Comparison of ENCODE assay signal across 1 cellular context in genomic region chr4:25065451-25065850, GRCh38.
TF ChIP-seq lines count a peak whose summit lies in the region.

No MANE protein-coding gene starts in this region.

TF ChIP-seq in GM23338, 12 proteins besides CTCF, POLR2A, EP300 and RAD21 (continued from another document):
- TF ChIP-seq, protein P1, sequence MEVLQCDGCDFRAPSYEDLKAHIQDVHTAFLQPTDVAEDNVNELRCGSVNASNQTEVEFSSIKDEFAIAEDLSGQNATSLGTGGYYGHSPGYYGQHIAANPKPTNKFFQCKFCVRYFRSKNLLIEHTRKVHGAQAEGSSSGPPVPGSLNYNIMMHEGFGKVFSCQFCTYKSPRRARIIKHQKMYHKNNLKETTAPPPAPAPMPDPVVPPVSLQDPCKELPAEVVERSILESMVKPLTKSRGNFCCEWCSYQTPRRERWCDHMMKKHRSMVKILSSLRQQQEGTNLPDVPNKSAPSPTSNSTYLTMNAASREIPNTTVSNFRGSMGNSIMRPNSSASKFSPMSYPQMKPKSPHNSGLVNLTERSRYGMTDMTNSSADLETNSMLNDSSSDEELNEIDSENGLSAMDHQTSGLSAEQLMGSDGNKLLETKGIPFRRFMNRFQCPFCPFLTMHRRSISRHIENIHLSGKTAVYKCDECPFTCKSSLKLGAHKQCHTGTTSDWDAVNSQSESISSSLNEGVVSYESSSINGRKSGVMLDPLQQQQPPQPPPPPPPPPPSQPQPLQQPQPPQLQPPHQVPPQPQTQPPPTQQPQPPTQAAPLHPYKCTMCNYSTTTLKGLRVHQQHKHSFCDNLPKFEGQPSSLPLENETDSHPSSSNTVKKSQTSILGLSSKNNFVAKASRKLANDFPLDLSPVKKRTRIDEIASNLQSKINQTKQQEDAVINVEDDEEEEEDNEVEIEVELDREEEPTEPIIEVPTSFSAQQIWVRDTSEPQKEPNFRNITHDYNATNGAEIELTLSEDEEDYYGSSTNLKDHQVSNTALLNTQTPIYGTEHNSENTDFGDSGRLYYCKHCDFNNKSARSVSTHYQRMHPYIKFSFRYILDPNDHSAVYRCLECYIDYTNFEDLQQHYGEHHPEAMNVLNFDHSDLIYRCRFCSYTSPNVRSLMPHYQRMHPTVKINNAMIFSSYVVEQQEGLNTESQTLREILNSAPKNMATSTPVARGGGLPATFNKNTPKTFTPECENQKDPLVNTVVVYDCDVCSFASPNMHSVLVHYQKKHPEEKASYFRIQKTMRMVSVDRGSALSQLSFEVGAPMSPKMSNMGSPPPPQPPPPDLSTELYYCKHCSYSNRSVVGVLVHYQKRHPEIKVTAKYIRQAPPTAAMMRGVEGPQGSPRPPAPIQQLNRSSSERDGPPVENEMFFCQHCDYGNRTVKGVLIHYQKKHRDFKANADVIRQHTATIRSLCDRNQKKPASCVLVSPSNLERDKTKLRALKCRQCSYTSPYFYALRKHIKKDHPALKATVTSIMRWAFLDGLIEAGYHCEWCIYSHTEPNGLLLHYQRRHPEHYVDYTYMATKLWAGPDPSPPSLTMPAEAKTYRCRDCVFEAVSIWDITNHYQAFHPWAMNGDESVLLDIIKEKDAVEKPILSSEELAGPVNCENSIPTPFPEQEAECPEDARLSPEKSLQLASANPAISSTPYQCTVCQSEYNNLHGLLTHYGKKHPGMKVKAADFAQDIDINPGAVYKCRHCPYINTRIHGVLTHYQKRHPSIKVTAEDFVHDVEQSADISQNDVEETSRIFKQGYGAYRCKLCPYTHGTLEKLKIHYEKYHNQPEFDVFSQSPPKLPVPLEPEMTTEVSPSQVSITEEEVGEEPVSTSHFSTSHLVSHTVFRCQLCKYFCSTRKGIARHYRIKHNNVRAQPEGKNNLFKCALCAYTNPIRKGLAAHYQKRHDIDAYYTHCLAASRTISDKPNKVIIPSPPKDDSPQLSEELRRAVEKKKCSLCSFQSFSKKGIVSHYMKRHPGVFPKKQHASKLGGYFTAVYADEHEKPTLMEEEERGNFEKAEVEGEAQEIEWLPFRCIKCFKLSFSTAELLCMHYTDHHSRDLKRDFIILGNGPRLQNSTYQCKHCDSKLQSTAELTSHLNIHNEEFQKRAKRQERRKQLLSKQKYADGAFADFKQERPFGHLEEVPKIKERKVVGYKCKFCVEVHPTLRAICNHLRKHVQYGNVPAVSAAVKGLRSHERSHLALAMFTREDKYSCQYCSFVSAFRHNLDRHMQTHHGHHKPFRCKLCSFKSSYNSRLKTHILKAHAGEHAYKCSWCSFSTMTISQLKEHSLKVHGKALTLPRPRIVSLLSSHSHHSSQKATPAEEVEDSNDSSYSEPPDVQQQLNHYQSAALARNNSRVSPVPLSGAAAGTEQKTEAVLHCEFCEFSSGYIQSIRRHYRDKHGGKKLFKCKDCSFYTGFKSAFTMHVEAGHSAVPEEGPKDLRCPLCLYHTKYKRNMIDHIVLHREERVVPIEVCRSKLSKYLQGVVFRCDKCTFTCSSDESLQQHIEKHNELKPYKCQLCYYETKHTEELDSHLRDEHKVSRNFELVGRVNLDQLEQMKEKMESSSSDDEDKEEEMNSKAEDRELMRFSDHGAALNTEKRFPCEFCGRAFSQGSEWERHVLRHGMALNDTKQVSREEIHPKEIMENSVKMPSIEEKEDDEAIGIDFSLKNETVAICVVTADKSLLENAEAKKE (CRISPR knock-in tag; IDR thresholded peaks at IDR 0.05) = no peak
- no peak for TF ChIP-seq ZNF331 (CRISPR knock-in tag; IDR thresholded peaks at IDR 0.05; ENCODE audit: low read depth)
- TF ChIP-seq REST (IDR thresholded peaks at IDR 0.05; ENCODE audit: unreplicated experiment) = no peak
- TF ChIP-seq STAT1 (IDR thresholded peaks at IDR 0.05; ENCODE audit: unreplicated experiment) = no peak
- no peak for TF ChIP-seq POLR2AphosphoS5 (IDR thresholded peaks at IDR 0.05; ENCODE audit: low read depth)
- TF ChIP-seq, protein P2, sequence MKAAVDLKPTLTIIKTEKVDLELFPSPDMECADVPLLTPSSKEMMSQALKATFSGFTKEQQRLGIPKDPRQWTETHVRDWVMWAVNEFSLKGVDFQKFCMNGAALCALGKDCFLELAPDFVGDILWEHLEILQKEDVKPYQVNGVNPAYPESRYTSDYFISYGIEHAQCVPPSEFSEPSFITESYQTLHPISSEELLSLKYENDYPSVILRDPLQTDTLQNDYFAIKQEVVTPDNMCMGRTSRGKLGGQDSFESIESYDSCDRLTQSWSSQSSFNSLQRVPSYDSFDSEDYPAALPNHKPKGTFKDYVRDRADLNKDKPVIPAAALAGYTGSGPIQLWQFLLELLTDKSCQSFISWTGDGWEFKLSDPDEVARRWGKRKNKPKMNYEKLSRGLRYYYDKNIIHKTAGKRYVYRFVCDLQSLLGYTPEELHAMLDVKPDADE (IDR thresholded peaks at IDR 0.05) = no peak
- no peak for TF ChIP-seq CREB1 (CRISPR knock-in tag; IDR thresholded peaks at IDR 0.05; ENCODE audit: low read depth)
- TF ChIP-seq EZH2phosphoT487 (IDR thresholded peaks at IDR 0.05; ENCODE audit: unreplicated experiment) = no peak
- TF ChIP-seq NANOG (IDR thresholded peaks at IDR 0.05; ENCODE audit: borderline replicate concordance) = no peak
